9 cellular contexts compared by ENCODE assay signal in the genomic region with DNA sequence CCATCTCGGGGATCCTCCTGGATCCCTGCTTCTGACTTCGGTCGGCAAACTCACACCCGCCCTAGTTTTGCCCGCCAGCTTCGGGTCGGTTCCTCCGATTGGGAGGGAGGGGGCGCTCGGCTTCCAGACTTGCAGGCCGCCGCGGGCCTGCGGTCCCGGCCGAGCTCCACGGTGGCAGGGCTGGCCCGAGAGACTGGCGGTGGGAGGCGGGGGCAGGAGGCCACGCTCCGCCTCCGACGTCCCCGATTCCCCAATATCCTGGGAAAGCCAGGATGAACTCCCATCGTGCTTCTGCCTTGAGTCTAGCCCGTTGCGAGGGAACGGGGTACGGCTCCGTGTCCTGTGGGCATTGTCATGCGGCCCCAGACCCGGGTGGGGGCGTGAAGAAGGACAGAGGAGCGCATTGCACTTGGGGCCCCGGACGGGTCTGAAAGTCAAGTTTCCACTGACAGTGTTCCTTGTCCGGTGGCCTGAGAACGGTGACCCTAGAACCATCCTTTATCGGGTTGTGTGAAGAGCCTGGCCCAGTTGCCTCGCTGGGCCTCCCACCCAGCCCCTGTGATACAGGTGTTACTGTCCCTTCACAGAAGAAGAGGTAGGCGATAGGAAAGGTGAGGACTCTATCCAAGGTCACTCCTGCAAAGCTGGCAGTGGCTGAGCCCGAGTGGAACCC. TPM values are rescaled to one million over a fixed set of nuclear protein-coding genes. Genes with fewer than 3 reads are reported as not detected.
DNase-seq lines count a peak whose midpoint lies in the region; ATAC-seq and TF ChIP-seq lines count a peak whose summit lies in the region.
"Had no signal": no experiment of that assay in that cellular context is flagged by ENCODE, and none has a peak within 500 bp of the region (broad histone marks: within the 10 kb centered on the region; RNA-seq: fewer than 3 reads in every experiment).

No MANE protein-coding gene starts in this region.

- TF ChIP-seq CTCF in fibroblast of the aortic adventitia (IDR thresholded peaks at IDR 0.05; ENCODE audit: insufficient read depth, low read length): peak; percentile 77

- H3K36me3 Mint-ChIP-seq in natural killer cell treated with Interleukin-12 subunit alpha and Interleukin-12 subunit beta and Interleukin-15 and Interleukin-18, amount 100 ng/mL, for 72 hours: no peaks in the 10 kb centered on the region

- H3K4me1 Mint-ChIP-seq in natural killer cell treated with Interleukin-12 subunit alpha and Interleukin-12 subunit beta and Interleukin-15 and Interleukin-18, amount 100 ng/mL, for 72 hours (ENCODE audit: low read depth in 2 of 2): peaks cover 6 to 14% of the 10 kb centered on the region in 2 donors

- peaks cover 31 to 33% of the 10 kb centered on the region in 2 donors for H3K27me3 Mint-ChIP-seq in natural killer cell treated with Interleukin-12 subunit alpha and Interleukin-12 subunit beta and Interleukin-15 and Interleukin-18, amount 100 ng/mL, for 72 hours

- no peaks in the 10 kb centered on the region for H3K9me3 Mint-ChIP-seq in natural killer cell treated with Interleukin-12 subunit alpha and Interleukin-12 subunit beta and Interleukin-15 and Interleukin-18, amount 100 ng/mL, for 72 hours

- H3K4me3 Mint-ChIP-seq in natural killer cell treated with Interleukin-12 subunit alpha and Interleukin-12 subunit beta and Interleukin-15 and Interleukin-18, amount 100 ng/mL, for 72 hours: peak overlapping the region; percentile 70

- H3K4me3 ChIP-seq in fibroblast of the aortic adventitia (ENCODE audit: low read depth, low read length): no peak overlapping the region

- ATAC-seq in HG02642 (IDR thresholded peaks at IDR 0.05; ENCODE audit: poor library complexity, unreplicated experiment): peak; percentile 57
- ATAC-seq in natural killer cell treated with Interleukin-12 subunit alpha and Interleukin-12 subunit beta and Interleukin-15 and Interleukin-18, amount 100 ng/mL, for 72 hours: peak in 1 of 2 donors; percentile 69
- ATAC-seq in GM21390 (IDR thresholded peaks at IDR 0.05; ENCODE audit: unreplicated experiment): no peak

- H3K27ac Mint-ChIP-seq in natural killer cell treated with Interleukin-12 subunit alpha and Interleukin-12 subunit beta and Interleukin-15 and Interleukin-18, amount 100 ng/mL, for 72 hours: no peak overlapping the region

- peak; percentile 95 for DNase-seq in DMS53 (lab: John Stamatoyannopoulos, UW)
- peak; percentile 56 to 66 for DNase-seq in NOMO-1 (lab: John Stamatoyannopoulos, UW; ENCODE audit: unreplicated experiment in 2 of 2)
- DNase-seq in activated T-helper 1 cell treated with anti-CD3 and anti-CD28 coated beads, Interleukin-2, amount 50 U/mL, for 16 hours (ENCODE audit: low read depth in 1 of 2, low spot score in 1 of 2): peak; percentile 10 to 27
- peak; percentile 69 for DNase-seq in fibroblast of the aortic adventitia (ENCODE audit: low read depth)
- no peak for DNase-seq in natural killer cell treated with Interleukin-12 subunit alpha and Interleukin-12 subunit beta and Interleukin-15 and Interleukin-18, amount 100 ng/mL, for 72 hours (ENCODE audit: low spot score)
- DNase-seq in stimulated activated naive CD4-positive, alpha-beta T cell treated with Interleukin-2 at 50 U/mL for 16 hours (lab: John Stamatoyannopoulos, UW): peak; percentile 36

RNA-seq across cellular contexts. Expression of a gene that starts 2.4 kb away (rescaled TPM):
- not detected in 2 replicates for total RNA-seq in fibroblast of the aortic adventitia (ENCODE audit: low replicate concordance)
- not detected for total RNA-seq in natural killer cell treated with Interleukin-12 subunit alpha and Interleukin-12 subunit beta and Interleukin-15 and Interleukin-18, amount 100 ng/mL, for 72 hours
- total RNA-seq: activated CD8-positive, alpha-beta memory T cell treated with anti-CD3 and anti-CD28 coated beads for 36 hours had no signal
